Comparison of ENCODE assay signal across 8 cellular contexts in genomic region chr7:32489788-32490126, GRCh38. TPM values are rescaled to one million over a fixed set of nuclear protein-coding genes. Genes with fewer than 3 reads are reported as not detected.
DNase-seq lines count a peak whose midpoint lies in the region; ATAC-seq, FAIRE-seq and TF ChIP-seq lines count a peak whose summit lies in the region.

No MANE protein-coding gene starts in this region.

- peak overlapping the region; percentile 87 for H3K4me3 Mint-ChIP-seq in T-helper 2 cell treated with Interferon-gamma antibody and Interleukin-4, amounts not matched to agents 5 μg/mL and 100 μg/mL, for 36 hours

- intact Hi-C loops in PC-9 (cut with micrococcal nuclease; ENCODE audit: unreplicated experiment), result loop anchor here (1.0 to 10.0 kb wide), 4 partner anchors 313 to 620 kb away; partner anchors contain the start of gene RP9

- TSS peak; percentile 27 for BruUV-seq in PC-9 (replicated peaks; lab: Mats Ljungman, UMichigan)

- no peaks in the 10 kb centered on the region for H3K27me3 Mint-ChIP-seq in T-helper 2 cell treated with Interferon-gamma antibody and Interleukin-4, amounts not matched to agents 5 μg/mL and 100 μg/mL, for 36 hours (ENCODE audit: low read depth)

- H3K27me3 ChIP-seq in PC-9 (ENCODE audit: insufficient read depth, low read depth) (no peaks in the 10 kb centered on the region), small intestine (ENCODE audit: control insufficient read depth in 2 of 2, insufficient read depth in 2 of 2, low read length in 2 of 2) (no peaks in the 10 kb centered on the region)

- H3K4me1 ChIP-seq in PC-9 (replicated peaks; ENCODE audit: insufficient read depth) (peaks cover 23% of the 10 kb centered on the region), small intestine (ENCODE audit: control insufficient read depth in 2 of 2, insufficient read depth in 1 of 2, low read depth in 1 of 2, low read length in 1 of 2) (peaks cover 0 to 4% of the 10 kb centered on the region in 2 donors)

- H3K9me3 Mint-ChIP-seq in T-helper 2 cell treated with Interferon-gamma antibody and Interleukin-4, amounts not matched to agents 5 μg/mL and 100 μg/mL, for 36 hours, result no peaks in the 10 kb centered on the region

- peaks cover 26% of the 10 kb centered on the region for H3K79me2 ChIP-seq in PC-9 (ENCODE audit: low read depth)

- H3K36me3 ChIP-seq in PC-9 (ENCODE audit: low read depth) (peaks cover 17% of the 10 kb centered on the region; the same call in 1 of the 2 replicates), small intestine (ENCODE audit: control insufficient read depth in 2 of 2, insufficient read depth in 2 of 2, low read length in 2 of 2) (peaks cover 0 to 2% of the 10 kb centered on the region in 2 donors)

- H3K4me1 Mint-ChIP-seq in T-helper 2 cell treated with Interferon-gamma antibody and Interleukin-4, amounts not matched to agents 5 μg/mL and 100 μg/mL, for 36 hours (ENCODE audit: low read depth), result peaks cover 13% of the 10 kb centered on the region

- DNase-seq in T-helper 2 cell treated with Interferon-gamma antibody and Interleukin-4, amounts not matched to agents 5 μg/mL and 100 μg/mL, for 36 hours (ENCODE audit: low spot score), result no peak
- DNase-seq in T-helper 2 cell (no peak), PC-9 (peak in 1 of 2 experiments; percentile 40), fibroblast of pulmonary artery (ENCODE audit: low read depth) (no peak), small intestine (no peak), inferior parietal cortex (ENCODE audit: extremely low spot score) (no peak), NCI-H1092 (lab: John Stamatoyannopoulos, UW) (no peak)

- 0 to 1% (median 1%) methylated on average over 9 of the region's 9 CpGs for WGBS in small intestine, 3 donors

- no peaks in the 10 kb centered on the region for H3K9me3 ChIP-seq in PC-9 (ENCODE audit: insufficient read depth, low read depth)
- no peaks in the 10 kb centered on the region for H3K9me3 ChIP-seq in small intestine (ENCODE audit: control insufficient read depth, low read depth)

- H3K27ac ChIP-seq in PC-9 (peak overlapping the region; percentile 66), small intestine (ENCODE audit: low read depth in 1 of 2, low read length in 1 of 2) (peak overlapping the region; percentile 49 to 95)

- H3K4me2 ChIP-seq in PC-9, result peak overlapping the region; percentile 96

- POLR2A ChIA-PET in PC-9 (lab: Charles Lee; ENCODE audit: unreplicated experiment), result interaction anchor here (0.5 to 0.6 kb wide), 2 partner anchors 638 to 1497 kb away, joined by 4 to 5 read pairs; no protein-coding TSS in a partner anchor

- H4K20me1 ChIP-seq in PC-9 (ENCODE audit: insufficient read depth), result no peaks in the 10 kb centered on the region

- no peak for FAIRE-seq in small intestine (lab: Jason Lieb, UNC)

- H2AFZ ChIP-seq in PC-9, result peak overlapping the region; percentile 92

- peak overlapping the region; percentile 93 for H3K27ac Mint-ChIP-seq in T-helper 2 cell treated with Interferon-gamma antibody and Interleukin-4, amounts not matched to agents 5 μg/mL and 100 μg/mL, for 36 hours

- no peaks in the 10 kb centered on the region for H3K9me2 ChIP-seq in PC-9 (ENCODE audit: insufficient read depth)

- TF ChIP-seq CTCF in PC-9 (conservative IDR thresholded peaks at IDR 0.05), result no peak
- no peak for TF ChIP-seq CTCF in fibroblast of pulmonary artery (IDR thresholded peaks at IDR 0.05; ENCODE audit: low read length, missing control alignments)

- no peak for ATAC-seq in HG03159 (IDR thresholded peaks at IDR 0.05; ENCODE audit: unreplicated experiment)

- peaks cover 18% of the 10 kb centered on the region; the same call in 1 of the 2 replicates for H3F3A ChIP-seq in PC-9 (ENCODE audit: insufficient read depth, low read depth)

- H3K4me3 ChIP-seq in PC-9 (peak overlapping the region; percentile 67), fibroblast of pulmonary artery (replicated peaks; ENCODE audit: low read depth, low read length) (peak overlapping the region; percentile 81), small intestine (ENCODE audit: low read depth in 1 of 2, low read length in 2 of 2) (peak overlapping the region; percentile 48 to 63)

- H3K36me3 Mint-ChIP-seq in T-helper 2 cell treated with Interferon-gamma antibody and Interleukin-4, amounts not matched to agents 5 μg/mL and 100 μg/mL, for 36 hours (ENCODE audit: low read depth), result peaks cover 32% of the 10 kb centered on the region

- CTCF ChIA-PET in PC-9 (lab: Charles Lee), result no interaction called here

RNA-seq across cellular contexts. Expression of gene LSM5, which starts 0.4 kb away (rescaled TPM):
- total RNA-seq in PC-9 (2021), result 97.5 and 104 TPM in 2 replicates
- polyA plus RNA-seq in small intestine, result 100 to 1,000 TPM in 1 of 3 donors, 10 to 100 TPM in 2; 56.7 to 126 (median 73.6) TPM

RNA-seq across cellular contexts. Expression of gene AVL9, which starts 5.5 kb away (rescaled TPM):
- 57.1 and 68.8 TPM in 2 replicates for total RNA-seq in PC-9 (2021)
- polyA plus RNA-seq in small intestine, result 10 to 100 TPM in 2 of 3 donors, 1 to 10 TPM in 1; 8.4 to 22.0 (median 13.2) TPM
